ENCODE assay signal across 13 cellular contexts in genomic region chr11:126834149-126834548, GRCh38.
A peak's percentile ranks its signal among the peaks of the same experiment; 100 is the strongest.
DNase-seq lines count a peak whose midpoint lies in the region; FAIRE-seq and TF ChIP-seq lines count a peak whose summit lies in the region.
"Had no signal": no experiment of that assay in that cellular context is flagged by ENCODE, and none has a peak within 500 bp of the region (broad histone marks: within the 10 kb centered on the region; RNA-seq: fewer than 3 reads in every experiment).

No MANE protein-coding gene starts in this region.

- H3K9me3 ChIP-seq in SJCRH30 (replicated peaks) = no peaks in the 10 kb centered on the region
- H3K9me3 ChIP-seq: adrenal gland had no signal

- no peak overlapping the region for H3K4me3 ChIP-seq in retinal pigment epithelial cell (ENCODE audit: low read length)
- H3K4me3 ChIP-seq in SJCRH30 = no peak overlapping the region
- H3K4me3 ChIP-seq: adrenal gland had no signal

- FAIRE-seq in RCC 7860 (lab: Jason Lieb, UNC) = peak; percentile 95

- H3K27me3 ChIP-seq in SJCRH30 = no peaks in the 10 kb centered on the region
- H3K27me3 ChIP-seq: adrenal gland had no signal

- no peak for TF ChIP-seq CTCF in retinal pigment epithelial cell (conservative IDR thresholded peaks at IDR 0.05; ENCODE audit: low read depth, low read length)

- H3K4me1 ChIP-seq in SJCRH30 = no peaks in the 10 kb centered on the region
- H3K4me1 ChIP-seq: adrenal gland had no signal

- no peak overlapping the region for H3K27ac ChIP-seq in SJCRH30
- H3K27ac ChIP-seq: adrenal gland had no signal

- DNase-seq in EH (ENCODE audit: low read depth) = peak; percentile 95
- DNase-seq in RCC 7860 (ENCODE audit: low spot score) = peak; percentile 73
- peak; percentile 51 for DNase-seq in dedifferentiated amniotic fluid mesenchymal stem cell (ENCODE audit: extremely low spot score)
- DNase-seq in retinal pigment epithelial cell (ENCODE audit: low read depth) = peak; percentile 3
- no peak for DNase-seq in activated naive CD4-positive, alpha-beta T cell (lab: John Stamatoyannopoulos, UW)
- no peak for DNase-seq in NCI-H2196 (lab: John Stamatoyannopoulos, UW; ENCODE audit: unreplicated experiment)
- no peak for DNase-seq in stimulated activated CD4-positive, alpha-beta T cell treated with anti-CD3 and anti-CD28 coated beads, Interleukin-2, amount 100 ng/mL, for 24 hours
- no peak for DNase-seq in SJCRH30
- DNase-seq: activated B cell treated with CpG ODN at 0.5 μM for 24 hours, adrenal gland, left cardiac atrium, naive B cell, right cardiac atrium had no signal

- H3K36me3 ChIP-seq in SJCRH30 = no peaks in the 10 kb centered on the region
- H3K36me3 ChIP-seq: adrenal gland had no signal

Comparison
In these comparisons a context has a peak if more than half of its experiments do, and no peak if none do; other contexts are left out.
1. DNase-seq: peak in EH (single experiment), RCC 7860 (single experiment), dedifferentiated amniotic fluid mesenchymal stem cell (single experiment) and retinal pigment epithelial cell (single experiment); none in activated naive CD4-positive, alpha-beta T cell (0 of 4), NCI-H2196 (single experiment), stimulated activated CD4-positive, alpha-beta T cell treated with anti-CD3 and anti-CD28 coated beads, Interleukin-2, amount 100 ng/mL, for 24 hours (0 of 2) and SJCRH30 (0 of 2).